Comparison of ENCODE assay signal across 8 cellular contexts in the genomic region with DNA sequence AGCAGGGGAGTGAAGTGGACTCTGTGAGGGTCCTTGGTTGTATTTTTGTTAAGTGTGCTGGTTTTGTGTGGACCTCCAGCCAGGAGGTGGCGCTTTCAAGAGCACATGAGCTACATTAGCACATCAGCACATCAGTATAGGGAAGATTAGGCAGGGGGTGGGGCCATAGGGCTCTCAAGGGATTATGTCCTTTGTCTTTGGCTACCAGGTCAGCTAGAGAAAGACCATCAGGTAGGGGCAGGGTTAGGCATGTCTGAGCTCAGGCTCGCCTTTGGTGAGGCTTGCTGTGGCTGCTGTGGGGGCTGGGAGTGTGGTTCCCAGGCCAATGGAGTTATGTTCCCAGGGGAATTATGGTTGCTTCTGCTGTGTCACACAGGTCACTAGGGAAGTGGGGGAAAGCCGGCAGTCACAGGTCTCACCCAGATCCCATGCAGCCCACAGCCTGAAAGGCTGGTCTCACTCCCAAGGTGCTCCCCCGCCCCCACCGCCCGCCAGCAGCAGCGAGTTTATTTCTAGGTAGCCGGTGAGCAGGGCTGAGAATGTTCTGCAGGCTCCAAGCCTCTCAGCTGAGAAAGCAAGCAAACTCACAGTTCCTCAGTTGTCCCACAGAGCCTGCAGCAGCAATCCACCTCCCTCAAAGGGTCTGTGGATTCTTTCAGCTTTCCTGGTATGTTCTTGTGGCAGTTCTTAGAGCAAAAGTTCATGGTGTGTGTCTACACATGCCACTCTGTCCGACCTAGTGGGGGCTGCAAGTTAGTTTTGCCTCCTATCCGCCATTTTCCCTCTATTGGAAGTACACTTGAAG. TPM values are rescaled to one million over a fixed set of nuclear protein-coding genes. Genes with fewer than 3 reads are reported as not detected.
DNase-seq lines count a peak whose midpoint lies in the region; ATAC-seq and TF ChIP-seq lines count a peak whose summit lies in the region.

No MANE protein-coding gene starts in this region.

- H3K27me3 ChIP-seq in DOHH2 (ENCODE audit: control insufficient read depth, low read length), result peaks cover 28% of the 10 kb centered on the region
- H3K27me3 ChIP-seq in kidney epithelial cell (ENCODE audit: control insufficient read depth, insufficient read depth, low read length), result peaks cover 2% of the 10 kb centered on the region

- H3K27ac ChIP-seq in DOHH2 (ENCODE audit: low read depth, low read length), result no peak overlapping the region

- H3K4me3 ChIP-seq in DOHH2 (ENCODE audit: low read length) (peak overlapping the region; percentile 57), kidney epithelial cell (ENCODE audit: low read depth, low read length) (no peak overlapping the region)

- H3K4me1 Mint-ChIP-seq in activated CD8-positive, alpha-beta T cell treated with anti-CD3 and anti-CD28 coated beads, Interleukin-2, amount 10 ng/mL, durations not matched to agents 7 days and 5 days (ENCODE audit: low read depth), result peaks cover 15% of the 10 kb centered on the region

- DNase-seq in NCI-H2081 treated with DMSO at 0.1 percent for 48 hours (lab: John Stamatoyannopoulos, UW), result peak; percentile 55
- peak; percentile 44 for DNase-seq in activated CD8-positive, alpha-beta T cell treated with anti-CD3 and anti-CD28 coated beads, Interleukin-2, amount 10 ng/mL, durations not matched to agents 7 days and 5 days
- no peak for DNase-seq in kidney epithelial cell (ENCODE audit: low read depth)
- no peak for DNase-seq in SKM-1 treated with dmso at 0.1 percent for 144 hours (lab: John Stamatoyannopoulos, UW; ENCODE audit: unreplicated experiment)
- DNase-seq in activated CD4-positive, CD25-positive, alpha-beta regulatory T cell (lab: John Stamatoyannopoulos, UW), result no peak
- no peak for DNase-seq in hippocampal formation (lab: John Stamatoyannopoulos, UW)

- POLR2A ChIA-PET in activated CD8-positive, alpha-beta T cell treated with anti-CD3 and anti-CD28 coated beads, Interleukin-2, amount 10 ng/mL, durations not matched to agents 7 days and 5 days (lab: Charles Lee), result interaction anchor here (1.1 kb wide), 1 partner anchor 348 kb away, joined by 3 read pairs; no protein-coding TSS in a partner anchor

- peaks cover 46% of the 10 kb centered on the region for H3K27me3 Mint-ChIP-seq in activated CD8-positive, alpha-beta T cell treated with anti-CD3 and anti-CD28 coated beads, Interleukin-2, amount 10 ng/mL, durations not matched to agents 7 days and 5 days (ENCODE audit: low read depth)

- peak; percentile 84 for ATAC-seq in GM21717 (IDR thresholded peaks at IDR 0.05; ENCODE audit: unreplicated experiment)
- ATAC-seq in activated CD8-positive, alpha-beta T cell treated with anti-CD3 and anti-CD28 coated beads, Interleukin-2, amount 10 ng/mL, durations not matched to agents 7 days and 5 days, result peak; percentile 40

- peak; percentile 65 for TF ChIP-seq CTCF in DOHH2 (IDR thresholded peaks at IDR 0.05; ENCODE audit: low read depth, low read length, poor library complexity, severe bottlenecking)
- peak; percentile 13 for TF ChIP-seq CTCF in kidney epithelial cell (IDR thresholded peaks at IDR 0.05; ENCODE audit: insufficient read depth, low read length, poor library complexity, severe bottlenecking)

- H4K20me1 ChIP-seq in DOHH2 (ENCODE audit: control insufficient read depth, insufficient read depth, low read depth, low read length), result no peaks in the 10 kb centered on the region

- H3F3A ChIP-seq in DOHH2 (ENCODE audit: control insufficient read depth, insufficient read depth), result no peaks in the 10 kb centered on the region

- peaks cover 11% of the 10 kb centered on the region; the same call in 1 of the 2 replicates for H3K4me1 ChIP-seq in DOHH2 (ENCODE audit: control insufficient read depth, low read length)

- no peaks in the 10 kb centered on the region for H3K9me2 ChIP-seq in DOHH2 (replicated peaks; ENCODE audit: control insufficient read depth, low read length)

- CTCF ChIA-PET in activated CD8-positive, alpha-beta T cell treated with anti-CD3 and anti-CD28 coated beads, Interleukin-2, amount 10 ng/mL, durations not matched to agents 7 days and 5 days (lab: Charles Lee), result interaction anchor here (0.6 to 5.0 kb wide), 24 partner anchors 10 to 886 kb away, joined by 3 to 102 read pairs (median 3); a partner anchor contains a TSS

- H3K4me2 ChIP-seq in DOHH2 (ENCODE audit: low read length), result peak overlapping the region; percentile 60

- peak overlapping the region; percentile 82 for H3K4me3 Mint-ChIP-seq in activated CD8-positive, alpha-beta T cell treated with anti-CD3 and anti-CD28 coated beads, Interleukin-2, amount 10 ng/mL, durations not matched to agents 7 days and 5 days

- no peaks in the 10 kb centered on the region for H3K79me2 ChIP-seq in DOHH2 (ENCODE audit: control insufficient read depth, low read length)

- no peaks in the 10 kb centered on the region for H3K9me3 Mint-ChIP-seq in activated CD8-positive, alpha-beta T cell treated with anti-CD3 and anti-CD28 coated beads, Interleukin-2, amount 10 ng/mL, durations not matched to agents 7 days and 5 days (ENCODE audit: insufficient read depth)

- no peaks in the 10 kb centered on the region for H3K36me3 Mint-ChIP-seq in activated CD8-positive, alpha-beta T cell treated with anti-CD3 and anti-CD28 coated beads, Interleukin-2, amount 10 ng/mL, durations not matched to agents 7 days and 5 days (ENCODE audit: low read depth)

- H3K27ac Mint-ChIP-seq in activated CD8-positive, alpha-beta T cell treated with anti-CD3 and anti-CD28 coated beads, Interleukin-2, amount 10 ng/mL, durations not matched to agents 7 days and 5 days, result peak overlapping the region; percentile 83

- no peaks in the 10 kb centered on the region; the same call in 1 of the 2 replicates for H3K9me3 ChIP-seq in DOHH2 (ENCODE audit: control insufficient read depth, insufficient read depth, low read length)

- H3K36me3 ChIP-seq in DOHH2 (ENCODE audit: control insufficient read depth, low read length), result no peaks in the 10 kb centered on the region
- H3K36me3 ChIP-seq in kidney epithelial cell (ENCODE audit: control insufficient read depth, insufficient read depth, low read length), result no peaks in the 10 kb centered on the region

RNA-seq across cellular contexts. Expression of a gene that starts 13.7 kb away (rescaled TPM):
- not detected for total RNA-seq in activated CD8-positive, alpha-beta T cell treated with anti-CD3 and anti-CD28 coated beads, Interleukin-2, amount 10 ng/mL, durations not matched to agents 7 days and 5 days
- not detected in 2 replicates for total RNA-seq in kidney epithelial cell

RNA-seq across cellular contexts. Expression of a gene that starts 46.6 kb away (rescaled TPM):
- not detected for total RNA-seq in activated CD8-positive, alpha-beta T cell treated with anti-CD3 and anti-CD28 coated beads, Interleukin-2, amount 10 ng/mL, durations not matched to agents 7 days and 5 days
- not detected in 2 replicates for total RNA-seq in kidney epithelial cell

RNA-seq across cellular contexts. Expression of a gene that starts 54.9 kb away (rescaled TPM):
- total RNA-seq in activated CD8-positive, alpha-beta T cell treated with anti-CD3 and anti-CD28 coated beads, Interleukin-2, amount 10 ng/mL, durations not matched to agents 7 days and 5 days, result not detected
- total RNA-seq in kidney epithelial cell, result not detected in 2 replicates

Comparison
In these comparisons a context has a peak if more than half of its experiments do, and no peak if none do; other contexts are left out.
1. DNase-seq: peak in NCI-H2081 treated with DMSO at 0.1 percent for 48 hours (single experiment) and activated CD8-positive, alpha-beta T cell treated with anti-CD3 and anti-CD28 coated beads, Interleukin-2, amount 10 ng/mL, durations not matched to agents 7 days and 5 days (single experiment); none in kidney epithelial cell (single experiment), SKM-1 treated with dmso at 0.1 percent for 144 hours (single experiment), activated CD4-positive, CD25-positive, alpha-beta regulatory T cell (0 of 4) and hippocampal formation (0 of 2).